Comparison of ENCODE assay signal across 6 cellular contexts in the genomic region with DNA sequence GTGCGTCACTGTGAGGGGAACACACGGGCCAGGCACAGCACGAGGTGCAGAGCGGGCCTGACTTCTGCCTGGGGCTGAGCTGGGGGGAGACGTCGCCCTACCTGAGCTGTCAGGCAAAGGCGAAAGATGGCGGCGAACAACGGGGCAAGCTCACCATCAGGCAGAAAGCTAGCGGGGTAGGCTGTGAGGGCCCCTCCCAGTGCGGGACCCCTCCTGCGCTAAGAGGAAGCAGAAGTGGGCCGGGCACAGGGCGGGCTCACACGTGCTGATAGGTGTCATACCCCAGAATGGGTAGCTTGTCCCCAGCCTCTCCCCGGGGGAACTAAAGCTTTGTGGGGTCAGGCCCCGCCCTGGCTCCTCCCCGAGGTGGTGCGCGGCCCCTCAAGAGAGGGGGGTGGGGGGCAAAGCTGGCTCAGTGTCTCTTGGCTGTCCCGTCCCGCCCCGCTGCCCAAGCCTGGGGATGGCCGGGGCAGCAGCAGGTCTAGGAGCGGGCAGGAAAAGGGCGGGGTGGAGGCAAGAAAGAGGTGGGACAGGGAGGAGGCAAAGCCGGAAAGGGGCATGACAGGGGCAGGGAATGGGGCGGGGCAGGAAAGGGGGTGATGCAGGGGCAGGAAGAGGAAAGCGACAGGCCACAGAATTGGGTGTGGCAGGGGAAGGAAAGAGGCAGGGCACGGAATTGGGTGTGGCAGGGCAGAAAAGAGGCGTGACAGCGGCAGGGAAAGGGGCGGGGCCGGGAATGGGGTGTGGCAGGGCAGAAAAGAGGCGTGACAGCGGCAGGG. TPM values are rescaled to one million over a fixed set of nuclear protein-coding genes. Genes with fewer than 3 reads are reported as not detected.
A peak's percentile ranks its signal among the peaks of the same experiment; 100 is the strongest.
DNase-seq lines count a peak whose midpoint lies in the region; ATAC-seq and TF ChIP-seq lines count a peak whose summit lies in the region.

No MANE protein-coding gene starts in this region.

- no peak overlapping the region for H3K27ac ChIP-seq in cardiac muscle cell
- peak overlapping the region; percentile 82 to 91 (median 83) for H3K27ac ChIP-seq in upper lobe of left lung

- H3K4me1 ChIP-seq in cardiac muscle cell (ENCODE audit: low read depth): no peaks in the 10 kb centered on the region
- peaks cover 15 to 29% (median 19%) of the 10 kb centered on the region in 4 donors for H3K4me1 ChIP-seq in upper lobe of left lung

- H3K9me3 Mint-ChIP-seq in activated CD4-positive, alpha-beta T cell treated with anti-CD3 and anti-CD28 coated beads, Interleukin-2, amount 10 ng/mL, durations not matched to agents 24 days and 14 days: no peaks in the 10 kb centered on the region

- no peak for TF ChIP-seq EP300 in upper lobe of left lung (IDR thresholded peaks at IDR 0.05)

- H3K4me3 ChIP-seq in cardiac muscle cell: no peak overlapping the region
- H3K4me3 ChIP-seq in upper lobe of left lung: peak overlapping the region in 1 of 4 donors; percentile 23

- peak; percentile 61 for DNase-seq in GM19240 (ENCODE audit: insufficient read length, low spot score)
- DNase-seq in activated CD4-positive, alpha-beta T cell treated with anti-CD3 and anti-CD28 coated beads, Interleukin-2, amount 10 ng/mL, durations not matched to agents 24 days and 14 days: peak; percentile 95
- peak; percentile 15 to 32 for DNase-seq in cardiac muscle cell (ENCODE audit: low read depth in 1 of 2, low spot score in 1 of 2)
- DNase-seq in upper lobe of left lung: peak; percentile 72 to 86
- no peak for DNase-seq in NCI-H510A (lab: John Stamatoyannopoulos, UW)
- DNase-seq in NCI-H1436 treated with DMSO at 0.1 percent for 48 hours (lab: John Stamatoyannopoulos, UW): no peak

- no peaks in the 10 kb centered on the region for H3K27me3 ChIP-seq in cardiac muscle cell
- H3K27me3 ChIP-seq in upper lobe of left lung: no peaks in the 10 kb centered on the region

- H3K4me3 Mint-ChIP-seq in activated CD4-positive, alpha-beta T cell treated with anti-CD3 and anti-CD28 coated beads, Interleukin-2, amount 10 ng/mL, durations not matched to agents 24 days and 14 days: peak overlapping the region; percentile 43

- peak; percentile 31 to 65 for ATAC-seq in upper lobe of left lung (ENCODE audit: low FRiP score in 2 of 2)

- H3K27ac Mint-ChIP-seq in activated CD4-positive, alpha-beta T cell treated with anti-CD3 and anti-CD28 coated beads, Interleukin-2, amount 10 ng/mL, durations not matched to agents 24 days and 14 days: peak overlapping the region; percentile 74

- intact Hi-C loops in activated CD4-positive, alpha-beta T cell treated with anti-CD3 and anti-CD28 coated beads, Interleukin-2, amount 10 ng/mL, durations not matched to agents 24 days and 14 days (cut with micrococcal nuclease): loop anchor here (1.0 kb wide), 1 partner anchor 76 kb away; a partner anchor contains a TSS

- no peak for TF ChIP-seq POLR2A in upper lobe of left lung (IDR thresholded peaks at IDR 0.05)

- H3K9me3 ChIP-seq in cardiac muscle cell (ENCODE audit: low read depth) (no peaks in the 10 kb centered on the region), upper lobe of left lung (no peaks in the 10 kb centered on the region)

- H3K36me3 ChIP-seq in cardiac muscle cell (peaks cover 24% of the 10 kb centered on the region), upper lobe of left lung (peaks cover 8 to 78% (median 62%) of the 10 kb centered on the region in 4 donors)

- H3K36me3 Mint-ChIP-seq in activated CD4-positive, alpha-beta T cell treated with anti-CD3 and anti-CD28 coated beads, Interleukin-2, amount 10 ng/mL, durations not matched to agents 24 days and 14 days (ENCODE audit: low read depth): peaks cover 23% of the 10 kb centered on the region

- TF ChIP-seq CTCF in cardiac muscle cell (IDR thresholded peaks at IDR 0.05; ENCODE audit: low read depth, low read length) (no peak), upper lobe of left lung (IDR thresholded peaks at IDR 0.05) (no peak)

- WGBS in upper lobe of left lung, 2 donors: 63 to 66% methylated on average over 22 to 28 of the region's 37 CpGs

- H3K27me3 Mint-ChIP-seq in activated CD4-positive, alpha-beta T cell treated with anti-CD3 and anti-CD28 coated beads, Interleukin-2, amount 10 ng/mL, durations not matched to agents 24 days and 14 days: no peaks in the 10 kb centered on the region

- H3K4me1 Mint-ChIP-seq in activated CD4-positive, alpha-beta T cell treated with anti-CD3 and anti-CD28 coated beads, Interleukin-2, amount 10 ng/mL, durations not matched to agents 24 days and 14 days: peaks cover 8% of the 10 kb centered on the region

RNA-seq across cellular contexts. Expression of a gene that starts 14.7 kb away (rescaled TPM):
- total RNA-seq in activated CD4-positive, alpha-beta T cell treated with anti-CD3 and anti-CD28 coated beads, Interleukin-2, amount 10 ng/mL, durations not matched to agents 24 days and 14 days: 48.1 and 49.5 TPM in 2 replicates
- total RNA-seq in cardiac muscle cell (40.2 and 53.5 TPM in 2 replicates), upper lobe of left lung (100 to 1,000 TPM in 1 of 6 donors, 10 to 100 TPM in 5; 23.0 to 103 (median 37.3) TPM)
- 84.2 and 96.3 TPM in 2 replicates for polyA plus RNA-seq in cardiac muscle cell

RNA-seq across cellular contexts. Expression of a gene that starts 28.3 kb away (rescaled TPM):
- 26.0 and 26.9 TPM in 2 replicates for total RNA-seq in activated CD4-positive, alpha-beta T cell treated with anti-CD3 and anti-CD28 coated beads, Interleukin-2, amount 10 ng/mL, durations not matched to agents 24 days and 14 days
- total RNA-seq in cardiac muscle cell (41.6 and 45.8 TPM in 2 replicates), upper lobe of left lung (10 to 100 TPM; 10.8 to 22.0 (median 16.3) TPM)
- polyA plus RNA-seq in cardiac muscle cell: 13.7 and 15.3 TPM in 2 replicates

RNA-seq across cellular contexts. Expression of a gene that starts 38.0 kb away (rescaled TPM):
- total RNA-seq in activated CD4-positive, alpha-beta T cell treated with anti-CD3 and anti-CD28 coated beads, Interleukin-2, amount 10 ng/mL, durations not matched to agents 24 days and 14 days: 34.4 and 37.5 TPM in 2 replicates
- total RNA-seq in cardiac muscle cell: 20.3 and 20.8 TPM in 2 replicates
- polyA plus RNA-seq in cardiac muscle cell: 22.6 and 36.5 TPM in 2 replicates
- total RNA-seq in upper lobe of left lung: 1 to 10 TPM; 2.6 to 7.2 (median 4.7) TPM

RNA-seq across cellular contexts. Expression of a gene that starts 39.5 kb away (rescaled TPM):
- 79.5 and 81.3 TPM in 2 replicates for total RNA-seq in activated CD4-positive, alpha-beta T cell treated with anti-CD3 and anti-CD28 coated beads, Interleukin-2, amount 10 ng/mL, durations not matched to agents 24 days and 14 days
- 62.6 and 67.6 TPM in 2 replicates for total RNA-seq in cardiac muscle cell
- 73.5 and 78.7 TPM in 2 replicates for polyA plus RNA-seq in cardiac muscle cell
- 100 to 1,000 TPM in 1 of 6 donors, 10 to 100 TPM in 5; 60.5 to 113 (median 68.0) TPM for total RNA-seq in upper lobe of left lung

RNA-seq across cellular contexts. Expression of a gene that starts 46.5 kb away (rescaled TPM):
- 42.3 and 43.1 TPM in 2 replicates for total RNA-seq in activated CD4-positive, alpha-beta T cell treated with anti-CD3 and anti-CD28 coated beads, Interleukin-2, amount 10 ng/mL, durations not matched to agents 24 days and 14 days
- total RNA-seq in cardiac muscle cell (37.7 and 45.4 TPM in 2 replicates), upper lobe of left lung (10 to 100 TPM; 44.6 to 66.0 (median 60.7) TPM)
- 9.4 and 10.2 TPM in 2 replicates for polyA plus RNA-seq in cardiac muscle cell

Comparison
In these comparisons a context has a peak if more than half of its experiments do, and no peak if none do; other contexts are left out.
1. DNase-seq: peak in GM19240 (single experiment), activated CD4-positive, alpha-beta T cell treated with anti-CD3 and anti-CD28 coated beads, Interleukin-2, amount 10 ng/mL, durations not matched to agents 24 days and 14 days (single experiment), cardiac muscle cell (2 of 2) and upper lobe of left lung (2 of 2); none in NCI-H510A (single experiment) and NCI-H1436 treated with DMSO at 0.1 percent for 48 hours (single experiment).